In the genomic region with DNA sequence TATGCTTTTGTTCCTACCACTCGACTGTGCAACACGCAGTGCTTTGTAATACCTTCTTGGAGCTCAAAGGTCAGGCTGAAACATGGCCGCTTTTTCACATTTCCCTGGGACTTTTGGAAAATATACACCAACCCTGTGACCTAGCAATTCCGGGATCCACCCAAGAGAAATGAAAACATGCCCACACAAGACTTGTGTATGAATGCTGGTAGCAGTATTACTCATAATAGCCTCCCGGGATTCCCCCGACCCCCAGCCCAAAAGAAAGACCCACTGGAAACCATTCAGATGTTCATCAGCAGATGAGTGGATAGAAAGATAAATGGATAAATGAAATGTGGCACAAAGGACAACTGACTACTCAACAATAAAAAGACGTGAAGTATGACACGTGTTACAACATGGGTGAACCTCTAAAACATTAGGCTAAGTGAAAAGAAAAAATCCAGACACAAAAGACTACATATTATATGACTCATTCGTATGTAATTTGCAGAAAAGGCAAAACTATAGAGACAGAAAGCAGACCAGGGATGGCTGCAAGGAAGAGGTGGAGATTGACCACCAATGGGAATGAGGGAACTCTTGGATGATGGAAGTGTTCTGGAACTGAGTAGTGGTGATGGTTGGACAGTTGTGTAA, we compare ENCODE assay signal across 12 cellular contexts.
DNase-seq lines count a peak whose midpoint lies in the region; ATAC-seq and TF ChIP-seq lines count a peak whose summit lies in the region.
"Had no signal": no experiment of that assay in that cellular context is flagged by ENCODE, and none has a peak within 500 bp of the region (broad histone marks: within the 10 kb centered on the region; RNA-seq: fewer than 3 reads in every experiment).

No MANE protein-coding gene starts in this region.

- peaks cover 31% of the 10 kb centered on the region for H3K4me1 ChIP-seq in neural progenitor cell

- H3K9me3 Mint-ChIP-seq in neural progenitor cell, result no peaks in the 10 kb centered on the region
- no peaks in the 10 kb centered on the region for H3K9me3 Mint-ChIP-seq in stimulated activated memory B cell treated with anti-CD40 and anti-IgM and Interleukin-4, amounts not matched to agents 10 μg/mL and 1 μg/mL and 100 μg/mL, for 72 hours
- H3K9me3 Mint-ChIP-seq: stimulated activated naive B cell treated with anti-CD40 and anti-IgM and Interleukin-4, amounts not matched to agents 10 μg/mL and 1 μg/mL and 100 μg/mL, for 72 hours had no signal

- H3K36me3 ChIP-seq in neural progenitor cell, result no peaks in the 10 kb centered on the region

- no peaks in the 10 kb centered on the region for H3K27me3 ChIP-seq in neural progenitor cell

- H3K4me3 ChIP-seq in choroid plexus epithelial cell (ENCODE audit: low read depth, low read length) (no peak overlapping the region), neural progenitor cell (no peak overlapping the region)

- H3K9me3 ChIP-seq in neural progenitor cell (ENCODE audit: low read depth), result no peaks in the 10 kb centered on the region

- no peak overlapping the region for H3K9ac ChIP-seq in neural progenitor cell

- peaks cover 9% of the 10 kb centered on the region for H3K79me2 ChIP-seq in neural progenitor cell (ENCODE audit: low read depth)

- H2AFZ ChIP-seq in neural progenitor cell (replicated peaks), result no peak overlapping the region

- peaks cover 18% of the 10 kb centered on the region for H3F3A ChIP-seq in neural progenitor cell (ENCODE audit: low read depth)

- H3K4me3 Mint-ChIP-seq in neural progenitor cell, result no peak overlapping the region
- H3K4me3 Mint-ChIP-seq in stimulated activated memory B cell treated with anti-CD40 and anti-IgM and Interleukin-4, amounts not matched to agents 10 μg/mL and 1 μg/mL and 100 μg/mL, for 72 hours, result no peak overlapping the region
- H3K4me3 Mint-ChIP-seq: stimulated activated naive B cell treated with anti-CD40 and anti-IgM and Interleukin-4, amounts not matched to agents 10 μg/mL and 1 μg/mL and 100 μg/mL, for 72 hours had no signal

- H3K4me2 ChIP-seq in neural progenitor cell, result no peak overlapping the region

- no peaks in the 10 kb centered on the region for H3K27me3 Mint-ChIP-seq in neural progenitor cell (ENCODE audit: insufficient read depth, low read depth)
- H3K27me3 Mint-ChIP-seq in stimulated activated memory B cell treated with anti-CD40 and anti-IgM and Interleukin-4, amounts not matched to agents 10 μg/mL and 1 μg/mL and 100 μg/mL, for 72 hours, result no peaks in the 10 kb centered on the region
- H3K27me3 Mint-ChIP-seq: stimulated activated naive B cell treated with anti-CD40 and anti-IgM and Interleukin-4, amounts not matched to agents 10 μg/mL and 1 μg/mL and 100 μg/mL, for 72 hours had no signal

- no peak for TF ChIP-seq CTCF in choroid plexus epithelial cell (conservative IDR thresholded peaks at IDR 0.05; ENCODE audit: low read depth, low read length)
- TF ChIP-seq CTCF in neural progenitor cell (IDR thresholded peaks at IDR 0.05), result no peak

- no peak overlapping the region for H3K27ac ChIP-seq in neural progenitor cell

- ATAC-seq in stimulated activated memory B cell treated with anti-CD40 and anti-IgM and Interleukin-4, amounts not matched to agents 10 μg/mL and 1 μg/mL and 100 μg/mL, for 72 hours, result no peak

- peaks cover 66% of the 10 kb centered on the region for H4K20me1 ChIP-seq in neural progenitor cell (ENCODE audit: low read depth)

- H3K27ac Mint-ChIP-seq in neural progenitor cell, result peak overlapping the region; percentile 36
- no peak overlapping the region for H3K27ac Mint-ChIP-seq in stimulated activated memory B cell treated with anti-CD40 and anti-IgM and Interleukin-4, amounts not matched to agents 10 μg/mL and 1 μg/mL and 100 μg/mL, for 72 hours
- H3K27ac Mint-ChIP-seq: stimulated activated naive B cell treated with anti-CD40 and anti-IgM and Interleukin-4, amounts not matched to agents 10 μg/mL and 1 μg/mL and 100 μg/mL, for 72 hours had no signal

- peak; percentile 73 for DNase-seq in EL
- peak; percentile 46 for DNase-seq in LHCN-M2 (ENCODE audit: low read depth)
- DNase-seq in choroid plexus epithelial cell (ENCODE audit: low read depth), result peak; percentile 73
- no peak for DNase-seq in neural progenitor cell (ENCODE audit: low spot score)
- no peak for DNase-seq in nucleus accumbens (lab: John Stamatoyannopoulos, UW)
- no peak for DNase-seq in AG08396 (ENCODE audit: low spot score)
- no peak for DNase-seq in activated gamma-delta T cell (lab: John Stamatoyannopoulos, UW)
- DNase-seq: DMS153; effector memory CD4-positive, alpha-beta T cell; NCI-H2081; stimulated activated naive B cell treated with anti-CD40 and anti-IgM and Interleukin-4, amounts not matched to agents 10 μg/mL and 1 μg/mL and 100 μg/mL, for 72 hours had no signal

- H3K4me1 Mint-ChIP-seq in neural progenitor cell, result peaks cover 42% of the 10 kb centered on the region
- peaks cover 7% of the 10 kb centered on the region for H3K4me1 Mint-ChIP-seq in stimulated activated memory B cell treated with anti-CD40 and anti-IgM and Interleukin-4, amounts not matched to agents 10 μg/mL and 1 μg/mL and 100 μg/mL, for 72 hours

- H3K36me3 Mint-ChIP-seq in neural progenitor cell, result peaks cover 21% of the 10 kb centered on the region
- peaks cover 16% of the 10 kb centered on the region for H3K36me3 Mint-ChIP-seq in stimulated activated memory B cell treated with anti-CD40 and anti-IgM and Interleukin-4, amounts not matched to agents 10 μg/mL and 1 μg/mL and 100 μg/mL, for 72 hours

Comparison
In these comparisons a context has a peak if more than half of its experiments do, and no peak if none do; other contexts are left out.
1. DNase-seq: peak in EL (single experiment), LHCN-M2 (single experiment) and choroid plexus epithelial cell (single experiment); none in neural progenitor cell (single experiment), nucleus accumbens (0 of 56), AG08396 (single experiment) and activated gamma-delta T cell (single experiment).